28 cellular contexts compared by ENCODE assay signal in genomic region chr1:182114627-182115023, GRCh38. TPM values are rescaled to one million over a fixed set of nuclear protein-coding genes. Genes with fewer than 3 reads are reported as not detected.
DNase-seq lines count a peak whose midpoint lies in the region; ATAC-seq and TF ChIP-seq lines count a peak whose summit lies in the region.
"Had no signal": no experiment of that assay in that cellular context is flagged by ENCODE, and none has a peak within 500 bp of the region (broad histone marks: within the 10 kb centered on the region; RNA-seq: fewer than 3 reads in every experiment).

No MANE protein-coding gene starts in this region.

- H3K27ac Mint-ChIP-seq in GM23338: no peak overlapping the region
- no peak overlapping the region for H3K27ac Mint-ChIP-seq in activated CD4-positive, alpha-beta T cell treated with anti-CD3 and anti-CD28 coated beads, Interleukin-2, amount 10 ng/mL, durations not matched to agents 24 days and 14 days
- H3K27ac Mint-ChIP-seq: activated B cell treated with CpG ODN at 0.5 μM for 24 hours; CD4-positive, alpha-beta T cell; IgD-negative memory B cell had no signal

- no peak overlapping the region for H3K4me3 ChIP-seq in GM23338
- H3K4me3 ChIP-seq: esophagus muscularis mucosa, GM12878, heart right ventricle, smooth muscle cell had no signal

- H3K27me3 Mint-ChIP-seq in GM23338 (ENCODE audit: insufficient read depth, low read depth, poor library complexity): peaks cover 2% of the 10 kb centered on the region
- peaks cover 33% of the 10 kb centered on the region for H3K27me3 Mint-ChIP-seq in activated CD4-positive, alpha-beta T cell treated with anti-CD3 and anti-CD28 coated beads, Interleukin-2, amount 10 ng/mL, durations not matched to agents 24 days and 14 days

- no peaks in the 10 kb centered on the region for H3K27me3 ChIP-seq in GM23338 (ENCODE audit: insufficient read depth)
- H3K27me3 ChIP-seq: esophagus muscularis mucosa had no signal

- no peaks in the 10 kb centered on the region for H3F3A ChIP-seq in GM23338 (replicated peaks; ENCODE audit: low read depth)

- no peak overlapping the region for H3K4me2 ChIP-seq in GM23338
- H3K4me2 ChIP-seq: smooth muscle cell had no signal

- DNase-seq in GM23338 (ENCODE audit: low spot score) (peak; percentile 41), iPS-NIHi11 (ENCODE audit: low spot score) (peak; percentile 23), sciatic nerve (ENCODE audit: low spot score) (no peak), DMS53 treated with DMSO at 0.1 percent for 48 hours (lab: John Stamatoyannopoulos, UW; ENCODE audit: unreplicated experiment) (no peak)
- DNase-seq in stimulated activated CD4-positive, alpha-beta T cell treated with anti-CD3 and anti-CD28 coated beads, Interleukin-15, amount 100 ng/mL, for 24 hours: no peak
- no peak for DNase-seq in activated CD4-positive, alpha-beta T cell treated with anti-CD3 and anti-CD28 coated beads, Interleukin-2, amount 10 ng/mL, durations not matched to agents 24 days and 14 days
- DNase-seq: activated B cell treated with CpG ODN at 0.5 μM for 24 hours; activated CD8-positive, alpha-beta memory T cell treated with anti-CD3 and anti-CD28 coated beads, Interleukin-2, amount 50 U/mL, for 4 hours; activated naive CD4-positive, alpha-beta T cell treated with anti-CD3 and anti-CD28 coated beads, Interleukin-2, amount 50 U/mL, for 16 hours; amniotic stem cell; CD4-positive, alpha-beta T cell; cortex of kidney; GOT3; heart right ventricle; NCI-H1105; NCI-H187 treated with DMSO at 0.1 percent for 48 hours; NCI-H526; SHP77; stimulated activated CD4-positive, alpha-beta T cell treated with anti-CD3 and anti-CD28 coated beads, Interleukin-2, amount 100 ng/mL, for 24 hours had no signal

- H3K9me3 Mint-ChIP-seq in GM23338: no peaks in the 10 kb centered on the region
- H3K9me3 Mint-ChIP-seq in activated CD4-positive, alpha-beta T cell treated with anti-CD3 and anti-CD28 coated beads, Interleukin-2, amount 10 ng/mL, durations not matched to agents 24 days and 14 days: no peaks in the 10 kb centered on the region
- H3K9me3 Mint-ChIP-seq: activated B cell treated with CpG ODN at 0.5 μM for 24 hours; CD4-positive, alpha-beta T cell; IgD-negative memory B cell had no signal

- TF ChIP-seq CTCF in GM23338 (conservative IDR thresholded peaks at IDR 0.05; ENCODE audit: low read depth in 2 of 2): peak in 1 of 2 experiments; percentile 37; a peak in 3 of 4 replicates

- no peaks in the 10 kb centered on the region for H4K20me1 ChIP-seq in GM23338 (replicated peaks; ENCODE audit: insufficient read depth)

- no peaks in the 10 kb centered on the region for H3K9me2 ChIP-seq in GM23338 (ENCODE audit: insufficient read depth)

- H3K79me2 ChIP-seq in GM23338 (replicated peaks; ENCODE audit: insufficient read depth): no peaks in the 10 kb centered on the region

- H3K27ac ChIP-seq in GM23338 (ENCODE audit: low read depth) (no peak overlapping the region), angular gyrus (ENCODE audit: low read depth, low read length) (peak overlapping the region; percentile 69)
- H3K27ac ChIP-seq: heart right ventricle had no signal

- H2AFZ ChIP-seq in GM23338: peak overlapping the region; percentile 97

- peaks cover 3% of the 10 kb centered on the region; the same call in 1 of the 2 replicates for H3K4me1 ChIP-seq in GM23338 (ENCODE audit: insufficient read depth)
- H3K4me1 ChIP-seq: heart right ventricle had no signal

- ATAC-seq in GM23338 (peak; percentile 88), sciatic nerve (peak; percentile 37), HG03095 (IDR thresholded peaks at IDR 0.05; ENCODE audit: unreplicated experiment) (no peak)
- ATAC-seq: GM12878, Panc1 had no signal

- intact Hi-C loops in sciatic nerve (cut with DNase I): no loop called here
- intact Hi-C loops in activated CD4-positive, alpha-beta T cell treated with anti-CD3 and anti-CD28 coated beads, Interleukin-2, amount 10 ng/mL, durations not matched to agents 24 days and 14 days (cut with micrococcal nuclease): no loop called here

- no peak overlapping the region for H3K4me3 Mint-ChIP-seq in GM23338
- no peak overlapping the region for H3K4me3 Mint-ChIP-seq in activated CD4-positive, alpha-beta T cell treated with anti-CD3 and anti-CD28 coated beads, Interleukin-2, amount 10 ng/mL, durations not matched to agents 24 days and 14 days
- H3K4me3 Mint-ChIP-seq: activated B cell treated with CpG ODN at 0.5 μM for 24 hours; CD4-positive, alpha-beta T cell; IgD-negative memory B cell had no signal

- peaks cover 12% of the 10 kb centered on the region for H3K4me1 Mint-ChIP-seq in GM23338
- H3K4me1 Mint-ChIP-seq in activated CD4-positive, alpha-beta T cell treated with anti-CD3 and anti-CD28 coated beads, Interleukin-2, amount 10 ng/mL, durations not matched to agents 24 days and 14 days: peaks cover 3% of the 10 kb centered on the region
- H3K4me1 Mint-ChIP-seq: activated B cell treated with CpG ODN at 0.5 μM for 24 hours, IgD-negative memory B cell had no signal

- no peaks in the 10 kb centered on the region for H3K36me3 Mint-ChIP-seq in GM23338 (ENCODE audit: low read depth)
- no peaks in the 10 kb centered on the region for H3K36me3 Mint-ChIP-seq in activated CD4-positive, alpha-beta T cell treated with anti-CD3 and anti-CD28 coated beads, Interleukin-2, amount 10 ng/mL, durations not matched to agents 24 days and 14 days (ENCODE audit: low read depth)
- H3K36me3 Mint-ChIP-seq: IgD-negative memory B cell had no signal

- no peaks in the 10 kb centered on the region for H3K36me3 ChIP-seq in GM23338 (ENCODE audit: insufficient read depth)
- H3K36me3 ChIP-seq: esophagus muscularis mucosa, heart right ventricle had no signal

TF ChIP-seq in GM23338, 12 proteins besides CTCF, POLR2A, EP300 and RAD21 (continues in another document):
- TF ChIP-seq CREB1 (CRISPR knock-in tag; IDR thresholded peaks at IDR 0.05; ENCODE audit: low read depth): no peak
- no peak for TF ChIP-seq STAT1 (IDR thresholded peaks at IDR 0.05; ENCODE audit: unreplicated experiment)
- no peak for TF ChIP-seq ETS1 (IDR thresholded peaks at IDR 0.05)

RNA-seq across cellular contexts. Expression of gene ZNF648, which starts 53.1 kb away (rescaled TPM):
- 0.58 and 1.2 TPM in 2 replicates for total RNA-seq in GM23338 (2014; rRNA removed; shearing (Covaris generic))
- 0.23 and 0.24 TPM in 2 replicates for polyA plus RNA-seq in GM23338 (2016; fragmentation: Nextera tagmentation; extraction: Ambion mirVana)
- 0.53 TPM for total RNA-seq in sciatic nerve
- total RNA-seq in activated CD4-positive, alpha-beta T cell treated with anti-CD3 and anti-CD28 coated beads, Interleukin-2, amount 10 ng/mL, durations not matched to agents 24 days and 14 days: not detected in 2 replicates
- total RNA-seq: activated B cell treated with CpG ODN at 0.5 μM for 24 hours; CD4-positive, alpha-beta T cell; esophagus muscularis mucosa; GM12878; M059J; osteoblast; smooth muscle cell had no signal
- polyA plus RNA-seq: heart right ventricle, IgD-negative memory B cell, smooth muscle cell had no signal

Comparison
In these comparisons a context has a peak if more than half of its experiments do, and no peak if none do; other contexts are left out.
1. DNase-seq: peak in GM23338 (single experiment) and iPS-NIHi11 (single experiment); none in sciatic nerve (single experiment), stimulated activated CD4-positive, alpha-beta T cell treated with anti-CD3 and anti-CD28 coated beads, Interleukin-15, amount 100 ng/mL, for 24 hours (single experiment), activated CD4-positive, alpha-beta T cell treated with anti-CD3 and anti-CD28 coated beads, Interleukin-2, amount 10 ng/mL, durations not matched to agents 24 days and 14 days (single experiment) and DMS53 treated with DMSO at 0.1 percent for 48 hours (single experiment).